In the genomic region with DNA sequence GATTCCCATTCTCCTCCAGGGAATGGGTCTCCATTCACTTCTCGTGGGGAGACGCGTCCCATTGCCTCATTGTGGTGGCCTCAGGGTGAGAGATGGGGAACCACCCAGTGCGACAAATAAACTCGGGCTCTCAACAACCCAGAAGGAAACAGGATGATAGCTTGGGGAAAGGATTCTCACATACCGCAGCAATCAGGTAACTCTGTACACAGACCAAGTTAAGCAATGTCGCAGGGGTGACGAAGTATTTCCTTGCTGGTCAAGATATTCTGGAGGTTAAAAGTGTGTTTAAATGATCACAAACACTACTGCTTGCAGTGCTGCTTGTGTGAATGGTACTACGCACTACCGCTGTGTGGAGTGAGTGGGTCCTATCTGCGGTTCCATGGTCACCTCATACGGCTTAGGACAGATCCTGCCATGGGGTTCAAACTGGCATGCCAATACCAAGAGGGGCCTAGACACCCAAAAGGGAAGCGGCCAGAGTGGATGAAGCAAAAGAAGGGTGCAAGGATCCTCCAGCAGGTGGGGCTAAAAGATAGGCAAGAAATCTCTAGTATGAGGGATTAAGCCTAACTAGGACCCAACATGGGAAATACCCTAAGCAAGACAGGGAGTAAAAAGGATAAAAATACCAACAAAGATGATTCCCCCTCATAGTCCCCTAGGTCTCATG, we compare ENCODE assay signal across 8 cellular contexts.
DNase-seq lines count a peak whose midpoint lies in the region; ATAC-seq and TF ChIP-seq lines count a peak whose summit lies in the region.

No MANE protein-coding gene starts in this region.

- H3K4me1 ChIP-seq in A673 (ENCODE audit: insufficient read depth, low read length, poor library complexity, severe bottlenecking), result peaks cover 15% of the 10 kb centered on the region

- H3K4me3 ChIP-seq in A673 (ENCODE audit: low read depth, low read length, poor library complexity, severe bottlenecking), result no peak overlapping the region

- no peaks in the 10 kb centered on the region for H3K36me3 Mint-ChIP-seq in activated CD4-positive, alpha-beta T cell treated with anti-CD3 and anti-CD28 coated beads, Interleukin-2, amount 10 ng/mL, durations not matched to agents 7 days and 5 days (ENCODE audit: low read depth)

- H3K27me3 ChIP-seq in A673 (replicated peaks; ENCODE audit: insufficient read depth, low read depth, low read length, poor library complexity), result no peaks in the 10 kb centered on the region

- CTCF ChIA-PET in A673 (lab: Charles Lee), result no interaction called here
- CTCF ChIA-PET in activated CD4-positive, alpha-beta T cell treated with anti-CD3 and anti-CD28 coated beads, Interleukin-2, amount 10 ng/mL, durations not matched to agents 7 days and 5 days (lab: Charles Lee), result no interaction called here

- H3K9me3 Mint-ChIP-seq in activated CD4-positive, alpha-beta T cell treated with anti-CD3 and anti-CD28 coated beads, Interleukin-2, amount 10 ng/mL, durations not matched to agents 7 days and 5 days, result no peaks in the 10 kb centered on the region

- H3K4me1 Mint-ChIP-seq in activated CD4-positive, alpha-beta T cell treated with anti-CD3 and anti-CD28 coated beads, Interleukin-2, amount 10 ng/mL, durations not matched to agents 7 days and 5 days, result no peaks in the 10 kb centered on the region

- peak; percentile 68 for TF ChIP-seq CTCF in A673 (conservative IDR thresholded peaks at IDR 0.05; ENCODE audit: low read depth, low read length)

- no peak overlapping the region for H3K27ac Mint-ChIP-seq in activated CD4-positive, alpha-beta T cell treated with anti-CD3 and anti-CD28 coated beads, Interleukin-2, amount 10 ng/mL, durations not matched to agents 7 days and 5 days

- H3K36me3 ChIP-seq in A673 (ENCODE audit: insufficient read depth, low read length, poor library complexity, severe bottlenecking), result no peaks in the 10 kb centered on the region

- peak; percentile 81 for DNase-seq in A673 (ENCODE audit: low spot score)
- peak; percentile 19 for DNase-seq in NCI-H345 treated with DMSO at 0.1 percent for 48 hours (lab: John Stamatoyannopoulos, UW; ENCODE audit: unreplicated experiment)
- DNase-seq in activated CD4-positive, alpha-beta T cell treated with anti-CD3 and anti-CD28 coated beads, Interleukin-2, amount 10 ng/mL, durations not matched to agents 7 days and 5 days, result peak; percentile 68
- peak; percentile 68 for DNase-seq in ecto neural progenitor cell (ENCODE audit: low spot score)
- DNase-seq in midbrain (lab: John Stamatoyannopoulos, UW), result peak; percentile 53
- DNase-seq in stimulated activated CD8-positive, alpha-beta memory T cell treated with anti-CD3 and anti-CD28 coated beads, Interleukin-7, amount 100 ng/mL, for 4 hours (ENCODE audit: low read depth in 2 of 2), result peak; percentile 10 to 40

- no peak overlapping the region for H3K27ac ChIP-seq in A673 (ENCODE audit: low read depth, low read length, poor library complexity, severe bottlenecking)

- no peak overlapping the region for H3K4me3 Mint-ChIP-seq in activated CD4-positive, alpha-beta T cell treated with anti-CD3 and anti-CD28 coated beads, Interleukin-2, amount 10 ng/mL, durations not matched to agents 7 days and 5 days

- POLR2A ChIA-PET in A673 (lab: Charles Lee; ENCODE audit: low non-redundant PET), result no interaction called here
- POLR2A ChIA-PET in activated CD4-positive, alpha-beta T cell treated with anti-CD3 and anti-CD28 coated beads, Interleukin-2, amount 10 ng/mL, durations not matched to agents 7 days and 5 days (lab: Charles Lee), result no interaction called here

- H3K9me3 ChIP-seq in A673 (ENCODE audit: low read depth, low read length, poor library complexity, severe bottlenecking), result no peaks in the 10 kb centered on the region

- H3K27me3 Mint-ChIP-seq in activated CD4-positive, alpha-beta T cell treated with anti-CD3 and anti-CD28 coated beads, Interleukin-2, amount 10 ng/mL, durations not matched to agents 7 days and 5 days, result no peaks in the 10 kb centered on the region

- BruUV-seq in A673 (replicated peaks; lab: Mats Ljungman, UMichigan), result no TSS peak

- intact Hi-C loops in A673 (cut with micrococcal nuclease; ENCODE audit: unreplicated experiment), result loop anchor here (1.0 to 10.0 kb wide), 5 partner anchors 255 to 640 kb away; no protein-coding TSS in a partner anchor

- ATAC-seq in GM18502 (IDR thresholded peaks at IDR 0.05; ENCODE audit: poor library complexity, unreplicated experiment) (peak; percentile 87), HG03066 (IDR thresholded peaks at IDR 0.05; ENCODE audit: low read depth, unreplicated experiment) (peak; percentile 74)

Comparison
In these comparisons a context has a peak if more than half of its experiments do, and no peak if none do; other contexts are left out.
1. DNase-seq: peak in every context shown above with its lines; median percentile 81 in A673; 68 in activated CD4-positive, alpha-beta T cell treated with anti-CD3 and anti-CD28 coated beads, Interleukin-2, amount 10 ng/mL, durations not matched to agents 7 days and 5 days; 68 in ecto neural progenitor cell; 53 in midbrain; 25 in stimulated activated CD8-positive, alpha-beta memory T cell treated with anti-CD3 and anti-CD28 coated beads, Interleukin-7, amount 100 ng/mL, for 4 hours; 19 in NCI-H345 treated with DMSO at 0.1 percent for 48 hours.